In genomic region chr12:55068416-55069010, GRCh38 we compare ENCODE assay signal across 8 cellular contexts. TPM values are rescaled to one million over a fixed set of nuclear protein-coding genes. Genes with fewer than 3 reads are reported as not detected.
DNase-seq lines count a peak whose midpoint lies in the region; ATAC-seq and TF ChIP-seq lines count a peak whose summit lies in the region.

No MANE protein-coding gene starts in this region.

- no peak overlapping the region for H3K4me3 ChIP-seq in CD8-positive, alpha-beta memory T cell (ENCODE audit: low read length)
- H3K4me3 ChIP-seq in heart right ventricle, result no peak overlapping the region

- ATAC-seq in GM18868 (IDR thresholded peaks at IDR 0.05; ENCODE audit: unreplicated experiment) (peak; percentile 56), HG03442 (IDR thresholded peaks at IDR 0.05; ENCODE audit: unreplicated experiment) (peak; percentile 65), heart right ventricle (peak in 7 of 8 donors; percentile 42 to 72 (median 67))
- peak; percentile 53 to 63 for ATAC-seq in activated T-cell treated with anti-CD3 and anti-CD28 coated beads, Interleukin-2, amount 50 U/mL, for 4 hours

- H3K4me1 Mint-ChIP-seq in CD8-positive, alpha-beta memory T cell, result peaks cover 0 to 4% (median 2%) of the 10 kb centered on the region in 3 donors
- H3K4me1 Mint-ChIP-seq in activated T-cell treated with anti-CD3 and anti-CD28 coated beads, Interleukin-2, amount 50 U/mL, for 4 hours (ENCODE audit: low read depth), result peaks cover 2% of the 10 kb centered on the region

- H3K9me3 Mint-ChIP-seq in CD8-positive, alpha-beta memory T cell, result no peaks in the 10 kb centered on the region
- no peaks in the 10 kb centered on the region for H3K9me3 Mint-ChIP-seq in activated T-cell treated with anti-CD3 and anti-CD28 coated beads, Interleukin-2, amount 50 U/mL, for 4 hours

- H3K27ac Mint-ChIP-seq in CD8-positive, alpha-beta memory T cell, result no peak overlapping the region

- peak in 3 of 5 donors; percentile 34 to 46 (median 45) for DNase-seq in CD8-positive, alpha-beta memory T cell
- DNase-seq in NCI-H446 treated with DMSO at 0.1 percent for 48 hours (lab: John Stamatoyannopoulos, UW) (peak; percentile 90), heart right ventricle (peak in 1 of 2 donors; percentile 21), retina (peak; percentile 72), putamen (ENCODE audit: low spot score) (no peak)
- DNase-seq in activated T-cell treated with anti-CD3 and anti-CD28 coated beads, Interleukin-2, amount 50 U/mL, for 4 hours, result no peak

- no peaks in the 10 kb centered on the region for H3K36me3 Mint-ChIP-seq in CD8-positive, alpha-beta memory T cell
- H3K36me3 Mint-ChIP-seq in activated T-cell treated with anti-CD3 and anti-CD28 coated beads, Interleukin-2, amount 50 U/mL, for 4 hours (ENCODE audit: insufficient read depth), result no peaks in the 10 kb centered on the region

- CTCF ChIA-PET in CD8-positive, alpha-beta memory T cell (lab: Charles Lee), result interaction anchor here (0.9 to 12.6 kb wide), 7 partner anchors 9 to 366 kb away, joined by 3 to 365 read pairs (median 8); partner anchors contain the start of gene TESPA1

- POLR2A ChIA-PET in CD8-positive, alpha-beta memory T cell (lab: Charles Lee), result no interaction called here

- no peaks in the 10 kb centered on the region for H3K4me1 ChIP-seq in CD8-positive, alpha-beta memory T cell (ENCODE audit: insufficient read depth, low read length)
- no peaks in the 10 kb centered on the region for H3K4me1 ChIP-seq in heart right ventricle

- H3K27me3 Mint-ChIP-seq in CD8-positive, alpha-beta memory T cell, result peaks cover 3 to 28% of the 10 kb centered on the region in 2 donors
- no peaks in the 10 kb centered on the region for H3K27me3 Mint-ChIP-seq in activated T-cell treated with anti-CD3 and anti-CD28 coated beads, Interleukin-2, amount 50 U/mL, for 4 hours (ENCODE audit: low read depth)

- H3K4me3 Mint-ChIP-seq in CD8-positive, alpha-beta memory T cell, result no peak overlapping the region
- H3K4me3 Mint-ChIP-seq in activated T-cell treated with anti-CD3 and anti-CD28 coated beads, Interleukin-2, amount 50 U/mL, for 4 hours, result no peak overlapping the region

- no peaks in the 10 kb centered on the region for H3K27me3 ChIP-seq in CD8-positive, alpha-beta memory T cell (ENCODE audit: insufficient read depth, low read length, poor library complexity, severe bottlenecking)
- H3K27me3 ChIP-seq in heart right ventricle, result peaks cover 0 to 44% (median 10%) of the 10 kb centered on the region in 7 donors

- TF ChIP-seq CTCF in heart right ventricle (IDR thresholded peaks at IDR 0.05), result peak; percentile 48 to 75 (median 72)

- H3K27ac ChIP-seq in CD8-positive, alpha-beta memory T cell (ENCODE audit: low read depth, low read length), result no peak overlapping the region
- H3K27ac ChIP-seq in heart right ventricle, result no peak overlapping the region

- intact Hi-C loops in heart right ventricle (cut with DNase I), result loop anchor here in 1 of 10 donors (10.0 kb wide), 1 partner anchor 364 kb away; no protein-coding TSS in a partner anchor

- no peaks in the 10 kb centered on the region for H3K36me3 ChIP-seq in CD8-positive, alpha-beta memory T cell (ENCODE audit: insufficient read depth, low read length)
- no peaks in the 10 kb centered on the region for H3K36me3 ChIP-seq in heart right ventricle

- no peaks in the 10 kb centered on the region for H3K9me3 ChIP-seq in CD8-positive, alpha-beta memory T cell (ENCODE audit: low read length)
- H3K9me3 ChIP-seq in heart right ventricle, result no peaks in the 10 kb centered on the region

- 50 to 51% methylated on average over 8 of the region's 8 CpGs for WGBS in heart right ventricle, 2 donors

RNA-seq across cellular contexts. Expression of gene NEUROD4, which starts 48.7 kb away (rescaled TPM):
- not detected for total RNA-seq in CD8-positive, alpha-beta memory T cell
- polyA plus RNA-seq in CD8-positive, alpha-beta memory T cell, result not detected
- not detected for total RNA-seq in activated T-cell treated with anti-CD3 and anti-CD28 coated beads, Interleukin-2, amount 50 U/mL, for 4 hours
- not detected for total RNA-seq in heart right ventricle
- not detected for polyA plus RNA-seq in heart right ventricle

RNA-seq across cellular contexts. Expression of gene OR9K2, which starts 57.7 kb away (rescaled TPM):
- not detected for total RNA-seq in CD8-positive, alpha-beta memory T cell
- not detected for polyA plus RNA-seq in CD8-positive, alpha-beta memory T cell
- not detected for total RNA-seq in activated T-cell treated with anti-CD3 and anti-CD28 coated beads, Interleukin-2, amount 50 U/mL, for 4 hours
- total RNA-seq in heart right ventricle, result not detected
- polyA plus RNA-seq in heart right ventricle, result not detected

Comparison
In these comparisons a context has a peak if more than half of its experiments do, and no peak if none do; other contexts are left out.
1. DNase-seq: peak in CD8-positive, alpha-beta memory T cell (3 of 5), NCI-H446 treated with DMSO at 0.1 percent for 48 hours (single experiment) and retina (single experiment); none in activated T-cell treated with anti-CD3 and anti-CD28 coated beads, Interleukin-2, amount 50 U/mL, for 4 hours (single experiment) and putamen (single experiment).
2. Peak in every context shown above with its lines, with median percentiles within 50 percentile points of each other: ATAC-seq.